In genomic region chr11:70360211-70360610, GRCh38 we compare ENCODE assay signal across 22 cellular contexts. TPM values are rescaled to one million over a fixed set of nuclear protein-coding genes. Genes with fewer than 3 reads are reported as not detected.
DNase-seq lines count a peak whose midpoint lies in the region; ATAC-seq and TF ChIP-seq lines count a peak whose summit lies in the region.
"Had no signal": no experiment of that assay in that cellular context is flagged by ENCODE, and none has a peak within 500 bp of the region (broad histone marks: within the 10 kb centered on the region; RNA-seq: fewer than 3 reads in every experiment).

No MANE protein-coding gene starts in this region.

- peaks cover 20% of the 10 kb centered on the region for H3K36me3 Mint-ChIP-seq in chondrocyte (ENCODE audit: low read depth)
- peaks cover 54% of the 10 kb centered on the region for H3K36me3 Mint-ChIP-seq in activated naive CD8-positive, alpha-beta T cell treated with anti-CD3 and anti-CD28 coated beads for 36 hours

- no peaks in the 10 kb centered on the region for H3K9me3 Mint-ChIP-seq in chondrocyte (ENCODE audit: low read depth)
- H3K9me3 Mint-ChIP-seq in activated naive CD8-positive, alpha-beta T cell treated with anti-CD3 and anti-CD28 coated beads for 36 hours = no peaks in the 10 kb centered on the region
- H3K9me3 Mint-ChIP-seq: CD4-positive, CD25-positive, alpha-beta regulatory T cell; GM23338 had no signal

- no peaks in the 10 kb centered on the region for H3K4me1 ChIP-seq in mucosa of descending colon (ENCODE audit: low read depth)
- H3K4me1 ChIP-seq: A549, Caco-2, HAP-1, SJSA1 had no signal

- H3K9me3 ChIP-seq in mucosa of descending colon = no peaks in the 10 kb centered on the region
- H3K9me3 ChIP-seq: A549, Caco-2, HAP-1, SJSA1 had no signal

- H3K4me3 Mint-ChIP-seq in chondrocyte (ENCODE audit: unreplicated experiment) = no peak overlapping the region
- H3K4me3 Mint-ChIP-seq in activated naive CD8-positive, alpha-beta T cell treated with anti-CD3 and anti-CD28 coated beads for 36 hours = no peak overlapping the region
- H3K4me3 Mint-ChIP-seq: B cell; CD4-positive, CD25-positive, alpha-beta regulatory T cell; GM23338 had no signal

- H3K4me3 ChIP-seq in mucosa of descending colon = no peak overlapping the region
- H3K4me3 ChIP-seq: A549, GM23338, HAP-1, SJSA1 had no signal

- no peak for ATAC-seq in mucosa of descending colon
- ATAC-seq: A549, GM23338 had no signal

- H3K4me1 Mint-ChIP-seq in chondrocyte (ENCODE audit: low read depth) = peaks cover 26% of the 10 kb centered on the region
- H3K4me1 Mint-ChIP-seq in activated naive CD8-positive, alpha-beta T cell treated with anti-CD3 and anti-CD28 coated beads for 36 hours = peaks cover 16% of the 10 kb centered on the region
- H3K4me1 Mint-ChIP-seq: GM23338 had no signal

- TF ChIP-seq CTCF in chondrocyte (IDR thresholded peaks at IDR 0.05) (no peak), mucosa of descending colon (IDR thresholded peaks at IDR 0.05) (no peak)

- intact Hi-C loops in mucosa of descending colon (cut with DNase I, micrococcal nuclease) = no loop called here

- H3K36me3 ChIP-seq in mucosa of descending colon (ENCODE audit: low read depth) = no peaks in the 10 kb centered on the region

- DNase-seq in NCI-H82 (lab: John Stamatoyannopoulos, UW) (peak; percentile 3), NCI-H82 treated with DMSO at 0.1 percent for 48 hours (lab: John Stamatoyannopoulos, UW; ENCODE audit: unreplicated experiment) (no peak), COR-L47 (lab: John Stamatoyannopoulos, UW) (peak; percentile 3), NCI-H2107 (lab: John Stamatoyannopoulos, UW) (peak; percentile 61), chondrocyte (ENCODE audit: low spot score) (peak; percentile 40), mucosa of descending colon (no peak)
- DNase-seq in activated naive CD8-positive, alpha-beta T cell treated with anti-CD3 and anti-CD28 coated beads for 36 hours = no peak
- DNase-seq: Caco-2; CD4-positive, CD25-positive, alpha-beta regulatory T cell; DMS 273 treated with DMSO at 0.1 percent for 48 hours; KG1; NCI-H187 treated with DMSO at 0.1 percent for 48 hours; NCI-H2227 treated with DMSO at 0.1 percent for 48 hours; NCI-H510A treated with DMSO at 0.1 percent for 48 hours; NCI-H748 treated with DMSO at 0.1 percent for 48 hours; OCI-M1; T-helper 1 cell had no signal

- H3K27ac Mint-ChIP-seq in chondrocyte (ENCODE audit: unreplicated experiment) = no peak overlapping the region
- H3K27ac Mint-ChIP-seq in activated naive CD8-positive, alpha-beta T cell treated with anti-CD3 and anti-CD28 coated beads for 36 hours = no peak overlapping the region
- H3K27ac Mint-ChIP-seq: B cell; CD4-positive, CD25-positive, alpha-beta regulatory T cell; GM23338 had no signal

- no peaks in the 10 kb centered on the region for H3K27me3 Mint-ChIP-seq in chondrocyte (ENCODE audit: low read depth)
- H3K27me3 Mint-ChIP-seq in activated naive CD8-positive, alpha-beta T cell treated with anti-CD3 and anti-CD28 coated beads for 36 hours = peaks cover 1% of the 10 kb centered on the region
- H3K27me3 Mint-ChIP-seq: B cell; CD4-positive, CD25-positive, alpha-beta regulatory T cell had no signal

RNA-seq across cellular contexts. Expression of gene CTTN, which starts 38.1 kb away (rescaled TPM):
- total RNA-seq in chondrocyte = 290 to 314 TPM (median 307 TPM) in 3 replicates
- 10 to 100 TPM; 10.5 to 11.3 TPM for total RNA-seq in activated naive CD8-positive, alpha-beta T cell treated with anti-CD3 and anti-CD28 coated beads for 36 hours
- total RNA-seq in mucosa of descending colon = 100 to 1,000 TPM; 223 to 314 (median 280) TPM
- total RNA-seq: B cell had no signal

Comparison
In these comparisons a context has a peak if more than half of its experiments do, and no peak if none do; other contexts are left out.
1. DNase-seq: peak in NCI-H82 (single experiment), COR-L47 (single experiment), NCI-H2107 (single experiment) and chondrocyte (single experiment); none in NCI-H82 treated with DMSO at 0.1 percent for 48 hours (single experiment), activated naive CD8-positive, alpha-beta T cell treated with anti-CD3 and anti-CD28 coated beads for 36 hours (single experiment) and mucosa of descending colon (0 of 3).
2. RNA of gene CTTN, which starts 38.1 kb away (total RNA-seq): 290 to 314 TPM in chondrocyte and 223 to 314 TPM in mucosa of descending colon; 10.5 to 11.3 TPM in activated naive CD8-positive, alpha-beta T cell treated with anti-CD3 and anti-CD28 coated beads for 36 hours; every median in the first group is over 10 times any median in the second.